1 cellular context compared by ENCODE assay signal in genomic region chr2:158473300-158473699, GRCh38. TPM values are rescaled to one million over a fixed set of nuclear protein-coding genes. Genes with fewer than 3 reads are reported as not detected.
"Had no signal": no experiment of that assay in that cellular context is flagged by ENCODE, and none has a peak within 500 bp of the region (broad histone marks: within the 10 kb centered on the region; RNA-seq: fewer than 3 reads in every experiment).

No MANE protein-coding gene starts in this region.

RNA-seq across cellular contexts. Expression of gene CCDC148, which starts 16.7 kb away (rescaled TPM):
- total RNA-seq: vagina had no signal
